28 cellular contexts compared by ENCODE assay signal in genomic region chr7:1421946-1422345, GRCh38.
"Had no signal": no experiment of that assay in that cellular context is flagged by ENCODE, and none has a peak within 500 bp of the region (broad histone marks: within the 10 kb centered on the region; RNA-seq: fewer than 3 reads in every experiment).

No MANE protein-coding gene starts in this region.

- H3K4me3 Mint-ChIP-seq: immature natural killer cell; naive thymus-derived CD8-positive, alpha-beta T cell; nephron; neural crest cell; stimulated activated memory B cell treated with anti-CD40 and anti-IgM and Interleukin-4, amounts not matched to agents 10 μg/mL and 1 μg/mL and 100 μg/mL, for 72 hours; stimulated activated naive CD8-positive, alpha-beta T cell treated with anti-CD3 and anti-CD28 coated beads, Interleukin-15, amount 100 ng/mL, for 72 hours; type B pancreatic cell had no signal

- H3K36me3 ChIP-seq: left lung, lower lobe of right lung, neutrophil, right atrium auricular region, right lobe of liver, tibial nerve, uterus had no signal

- DNase-seq: hypothalamus; immature natural killer cell; kidney; left colon; left lung; lower lobe of right lung; mammary epithelial cell; mesenchymal stem cell; naive thymus-derived CD8-positive, alpha-beta T cell; occipital lobe; stimulated activated CD4-positive, alpha-beta T cell treated with anti-CD3 and anti-CD28 coated beads, Interleukin-1b, Interleukin-23, amount 100 ng/mL, for 48 hours; stimulated activated CD4-positive, alpha-beta T cell treated with anti-CD3 and anti-CD28 coated beads, Interleukin-2, amount 100 ng/mL, for 48 hours; stimulated activated CD4-positive, alpha-beta T cell treated with anti-CD3 and anti-CD28 coated beads, Interleukin-4, amount 100 ng/mL, for 4 hours; stimulated activated CD8-positive, alpha-beta memory T cell treated with anti-CD3 and anti-CD28 coated beads, Interleukin-4, amount 100 ng/mL, for 48 hours; stimulated activated naive CD4-positive, alpha-beta T cell treated with Interleukin-2 at 50 U/mL for 16 hours; stimulated activated naive CD8-positive, alpha-beta T cell treated with anti-CD3 and anti-CD28 coated beads, Interleukin-15, amount 100 ng/mL, for 72 hours; uterus had no signal

- H3K27ac ChIP-seq: left lung, lower lobe of right lung, neutrophil, parathyroid adenoma, right atrium auricular region, right lobe of liver, tibial nerve, uterus had no signal

- H3K9me3 Mint-ChIP-seq: naive thymus-derived CD8-positive, alpha-beta T cell; nephron; neural crest cell; stimulated activated naive CD8-positive, alpha-beta T cell treated with anti-CD3 and anti-CD28 coated beads, Interleukin-15, amount 100 ng/mL, for 72 hours; type B pancreatic cell had no signal

- H2AFZ ChIP-seq: parathyroid adenoma had no signal

- H3K9ac ChIP-seq: parathyroid adenoma had no signal

- H3K4me3 ChIP-seq: left lung, lower lobe of right lung, right atrium auricular region, right lobe of liver, smooth muscle cell, tibial nerve, uterus had no signal

- H3K9me3 ChIP-seq: left lung, lower lobe of right lung, neutrophil, right atrium auricular region, right lobe of liver, tibial nerve, uterus had no signal

- FAIRE-seq: kidney had no signal

- H3K4me1 Mint-ChIP-seq: neural crest cell had no signal

- H3K79me2 ChIP-seq: parathyroid adenoma had no signal

- H3K4me2 ChIP-seq: smooth muscle cell had no signal

- H3K27me3 ChIP-seq: right atrium auricular region, right lobe of liver, uterus had no signal

- H3K4me1 ChIP-seq: left lung, lower lobe of right lung, right atrium auricular region, right lobe of liver, uterus had no signal

- ATAC-seq: left colon; left lung; lower lobe of right lung; naive thymus-derived CD8-positive, alpha-beta T cell; right lobe of liver; stimulated activated memory B cell treated with anti-CD40 and anti-IgM and Interleukin-4, amounts not matched to agents 10 μg/mL and 1 μg/mL and 100 μg/mL, for 72 hours; stimulated activated naive CD8-positive, alpha-beta T cell treated with anti-CD3 and anti-CD28 coated beads, Interleukin-15, amount 100 ng/mL, for 72 hours had no signal

- H3K27ac Mint-ChIP-seq: immature natural killer cell; naive thymus-derived CD8-positive, alpha-beta T cell; nephron; progenitor cell of endocrine pancreas; stimulated activated memory B cell treated with anti-CD40 and anti-IgM and Interleukin-4, amounts not matched to agents 10 μg/mL and 1 μg/mL and 100 μg/mL, for 72 hours; type B pancreatic cell had no signal

- H3K36me3 Mint-ChIP-seq: immature natural killer cell; naive thymus-derived CD8-positive, alpha-beta T cell; stimulated activated memory B cell treated with anti-CD40 and anti-IgM and Interleukin-4, amounts not matched to agents 10 μg/mL and 1 μg/mL and 100 μg/mL, for 72 hours; type B pancreatic cell had no signal
